Comparison of ENCODE assay signal across 1 cellular context in the genomic region with DNA sequence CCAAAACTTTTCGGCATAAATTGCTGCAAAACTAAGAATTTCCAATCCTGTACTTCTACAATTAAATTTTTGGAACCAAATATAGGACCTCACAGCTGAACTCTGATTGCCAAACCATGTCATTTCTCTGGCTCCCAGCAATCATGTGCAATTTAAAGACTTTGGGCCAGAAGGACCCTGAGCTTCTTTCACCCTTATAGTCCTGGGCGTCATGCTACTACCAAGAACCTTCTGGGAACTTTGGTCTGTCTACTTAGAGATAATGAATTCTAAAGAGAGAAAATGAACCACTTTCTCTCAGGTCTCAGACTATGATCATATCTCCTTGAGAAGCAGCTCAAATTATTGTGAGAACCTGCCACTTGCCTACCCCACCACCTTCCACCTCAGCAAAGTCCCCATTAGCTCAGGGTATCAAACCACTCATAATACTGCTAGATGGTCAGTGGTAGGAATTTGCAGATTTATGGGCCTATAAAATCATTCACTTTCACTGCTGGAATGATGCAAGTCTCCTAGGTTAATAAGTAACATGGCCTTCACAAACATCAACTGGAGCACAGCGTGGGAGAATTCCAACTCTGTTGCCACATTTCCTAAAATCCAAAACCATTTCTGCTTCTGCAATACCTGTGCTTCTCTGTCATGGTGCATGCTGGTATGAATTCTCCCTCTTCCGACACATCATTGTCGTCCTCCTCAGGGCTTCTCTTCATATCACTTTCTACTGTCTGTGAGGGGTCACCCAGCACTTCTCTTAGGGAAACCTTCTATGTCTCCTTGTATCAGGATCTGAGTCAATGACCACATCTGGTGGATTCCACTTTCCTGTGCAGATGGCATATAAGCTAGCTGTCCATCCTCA.
TF ChIP-seq lines count a peak whose summit lies in the region.

No MANE protein-coding gene starts in this region.

TF ChIP-seq in liver, 16 proteins besides CTCF, POLR2A, EP300 and RAD21 (continued from another document):
- TF ChIP-seq, protein P1, sequence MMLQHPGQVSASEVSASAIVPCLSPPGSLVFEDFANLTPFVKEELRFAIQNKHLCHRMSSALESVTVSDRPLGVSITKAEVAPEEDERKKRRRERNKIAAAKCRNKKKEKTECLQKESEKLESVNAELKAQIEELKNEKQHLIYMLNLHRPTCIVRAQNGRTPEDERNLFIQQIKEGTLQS (IDR thresholded peaks at IDR 0.05) = peak; percentile 98
